In genomic region chr16:48919791-48920190, GRCh38 we compare ENCODE assay signal across 30 cellular contexts.
"Had no signal": no experiment of that assay in that cellular context is flagged by ENCODE, and none has a peak within 500 bp of the region (broad histone marks: within the 10 kb centered on the region; RNA-seq: fewer than 3 reads in every experiment).

No MANE protein-coding gene starts in this region.

- H3K4me3 ChIP-seq: ascending aorta, cardiac muscle cell had no signal

- H3K9me3 ChIP-seq: ascending aorta had no signal

- H3K27ac ChIP-seq: ascending aorta, cardiac muscle cell, VCaP had no signal

- H3K4me1 ChIP-seq: ascending aorta had no signal

- ATAC-seq: activated CD8-positive, alpha-beta T cell treated with anti-CD3 and anti-CD28 coated beads for 36 hours; activated naive CD8-positive, alpha-beta T cell treated with anti-CD3 and anti-CD28 coated beads, Interleukin-2, amount 50 U/mL, for 24 hours; activated T-cell treated with anti-CD3 and anti-CD28 coated beads, Interleukin-2, amount 50 U/mL, for 4 hours; activated T-cell treated with anti-CD3 and anti-CD28 coated beads, Interleukin-2, amount 50 U/mL, for 72 hours; activated T-helper 17 cell treated with anti-CD3 and anti-CD28 coated beads, Interleukin-2, amount 50 U/mL, for 72 hours had no signal

- H3K36me3 ChIP-seq: ascending aorta, cardiac muscle cell had no signal

- DNase-seq: activated B cell treated with CpG ODN at 0.5 μM for 24 hours; activated CD4-positive, alpha-beta memory T cell treated with anti-CD3 and anti-CD28 coated beads for 36 hours; activated CD4-positive, alpha-beta T cell treated with anti-CD3 and anti-CD28 coated beads for 4 hours; activated CD4-positive, alpha-beta T cell treated with anti-CD3 and anti-CD28 coated beads, Interleukin-2, amount 10 ng/mL, durations not matched to agents 24 days and 14 days; activated CD4-positive, alpha-beta T cell treated with anti-CD3 and anti-CD28 coated beads, Interleukin-2, amount 50 U/mL, for 1 hour; activated CD4-positive, alpha-beta T cell treated with anti-CD3 and anti-CD28 coated beads, Interleukin-2, amount 50 U/mL, for 4 hours; activated CD4-positive, CD25-positive, alpha-beta regulatory T cell treated with anti-CD3 and anti-CD28 coated beads, Interleukin-2, amount 50 U/mL, for 72 hours; activated CD8-positive, alpha-beta memory T cell treated with anti-CD3 and anti-CD28 coated beads, Interleukin-2, amount 50 U/mL, for 4 hours; activated CD8-positive, alpha-beta T cell treated with anti-CD3 and anti-CD28 coated beads for 36 hours; activated effector memory CD4-positive, alpha-beta T cell treated with Interleukin-2 at 50 U/mL for 16 hours; activated gamma-delta T cell; activated naive CD4-positive, alpha-beta T cell treated with anti-CD3 and anti-CD28 coated beads, Interleukin-2, amount 10 ng/mL, durations not matched to agents 7 days and 5 days; activated naive CD4-positive, alpha-beta T cell treated with Interleukin-2 at 50 U/mL for 16 hours; activated naive CD8-positive, alpha-beta T cell treated with anti-CD3 and anti-CD28 coated beads, Interleukin-2, amount 10 ng/mL, durations not matched to agents 7 days and 5 days; activated naive CD8-positive, alpha-beta T cell treated with anti-CD3 and anti-CD28 coated beads, Interleukin-2, amount 50 U/mL, for 24 hours; activated T-cell treated with anti-CD3 and anti-CD28 coated beads for 4 hours; activated T-cell treated with anti-CD3 and anti-CD28 coated beads, Interleukin-2, amount 50 U/mL, for 1 hour; activated T-cell treated with anti-CD3 and anti-CD28 coated beads, Interleukin-2, amount 50 U/mL, for 4 hours; activated T-cell treated with anti-CD3 and anti-CD28 coated beads, Interleukin-2, amount 50 U/mL, for 72 hours; amygdala; anterior cingulate cortex; caudate nucleus; cerebellar nuclear complex; T-helper 1 cell; T-helper 2 cell; T-helper 9 cell had no signal

- H3K27me3 ChIP-seq: ascending aorta had no signal
